Comparison of ENCODE assay signal across 1 cellular context in the genomic region with DNA sequence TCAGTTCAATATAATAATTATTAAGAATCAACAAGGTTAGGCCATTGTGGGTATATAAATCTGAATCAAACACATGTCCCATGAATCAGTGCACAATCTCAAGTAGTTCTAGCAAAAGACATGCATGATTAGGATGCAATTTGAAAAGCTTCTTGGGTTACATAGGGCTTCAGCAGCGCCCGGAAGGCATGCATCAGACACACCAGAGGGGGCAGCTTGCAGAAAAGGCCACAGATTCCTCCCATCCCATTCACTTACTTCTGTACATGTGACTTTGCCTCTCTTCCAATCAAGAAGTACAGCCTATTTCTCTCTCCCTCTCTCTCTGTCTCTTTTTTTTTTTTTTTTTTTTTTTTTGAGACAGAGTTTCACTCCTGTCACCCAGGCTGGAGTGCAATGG.
TF ChIP-seq lines count a peak whose summit lies in the region.

No MANE protein-coding gene starts in this region.

TF ChIP-seq in K562, 482 proteins besides CTCF, POLR2A, EP300 and RAD21 (continued from another document):
- TF ChIP-seq, protein P1, sequence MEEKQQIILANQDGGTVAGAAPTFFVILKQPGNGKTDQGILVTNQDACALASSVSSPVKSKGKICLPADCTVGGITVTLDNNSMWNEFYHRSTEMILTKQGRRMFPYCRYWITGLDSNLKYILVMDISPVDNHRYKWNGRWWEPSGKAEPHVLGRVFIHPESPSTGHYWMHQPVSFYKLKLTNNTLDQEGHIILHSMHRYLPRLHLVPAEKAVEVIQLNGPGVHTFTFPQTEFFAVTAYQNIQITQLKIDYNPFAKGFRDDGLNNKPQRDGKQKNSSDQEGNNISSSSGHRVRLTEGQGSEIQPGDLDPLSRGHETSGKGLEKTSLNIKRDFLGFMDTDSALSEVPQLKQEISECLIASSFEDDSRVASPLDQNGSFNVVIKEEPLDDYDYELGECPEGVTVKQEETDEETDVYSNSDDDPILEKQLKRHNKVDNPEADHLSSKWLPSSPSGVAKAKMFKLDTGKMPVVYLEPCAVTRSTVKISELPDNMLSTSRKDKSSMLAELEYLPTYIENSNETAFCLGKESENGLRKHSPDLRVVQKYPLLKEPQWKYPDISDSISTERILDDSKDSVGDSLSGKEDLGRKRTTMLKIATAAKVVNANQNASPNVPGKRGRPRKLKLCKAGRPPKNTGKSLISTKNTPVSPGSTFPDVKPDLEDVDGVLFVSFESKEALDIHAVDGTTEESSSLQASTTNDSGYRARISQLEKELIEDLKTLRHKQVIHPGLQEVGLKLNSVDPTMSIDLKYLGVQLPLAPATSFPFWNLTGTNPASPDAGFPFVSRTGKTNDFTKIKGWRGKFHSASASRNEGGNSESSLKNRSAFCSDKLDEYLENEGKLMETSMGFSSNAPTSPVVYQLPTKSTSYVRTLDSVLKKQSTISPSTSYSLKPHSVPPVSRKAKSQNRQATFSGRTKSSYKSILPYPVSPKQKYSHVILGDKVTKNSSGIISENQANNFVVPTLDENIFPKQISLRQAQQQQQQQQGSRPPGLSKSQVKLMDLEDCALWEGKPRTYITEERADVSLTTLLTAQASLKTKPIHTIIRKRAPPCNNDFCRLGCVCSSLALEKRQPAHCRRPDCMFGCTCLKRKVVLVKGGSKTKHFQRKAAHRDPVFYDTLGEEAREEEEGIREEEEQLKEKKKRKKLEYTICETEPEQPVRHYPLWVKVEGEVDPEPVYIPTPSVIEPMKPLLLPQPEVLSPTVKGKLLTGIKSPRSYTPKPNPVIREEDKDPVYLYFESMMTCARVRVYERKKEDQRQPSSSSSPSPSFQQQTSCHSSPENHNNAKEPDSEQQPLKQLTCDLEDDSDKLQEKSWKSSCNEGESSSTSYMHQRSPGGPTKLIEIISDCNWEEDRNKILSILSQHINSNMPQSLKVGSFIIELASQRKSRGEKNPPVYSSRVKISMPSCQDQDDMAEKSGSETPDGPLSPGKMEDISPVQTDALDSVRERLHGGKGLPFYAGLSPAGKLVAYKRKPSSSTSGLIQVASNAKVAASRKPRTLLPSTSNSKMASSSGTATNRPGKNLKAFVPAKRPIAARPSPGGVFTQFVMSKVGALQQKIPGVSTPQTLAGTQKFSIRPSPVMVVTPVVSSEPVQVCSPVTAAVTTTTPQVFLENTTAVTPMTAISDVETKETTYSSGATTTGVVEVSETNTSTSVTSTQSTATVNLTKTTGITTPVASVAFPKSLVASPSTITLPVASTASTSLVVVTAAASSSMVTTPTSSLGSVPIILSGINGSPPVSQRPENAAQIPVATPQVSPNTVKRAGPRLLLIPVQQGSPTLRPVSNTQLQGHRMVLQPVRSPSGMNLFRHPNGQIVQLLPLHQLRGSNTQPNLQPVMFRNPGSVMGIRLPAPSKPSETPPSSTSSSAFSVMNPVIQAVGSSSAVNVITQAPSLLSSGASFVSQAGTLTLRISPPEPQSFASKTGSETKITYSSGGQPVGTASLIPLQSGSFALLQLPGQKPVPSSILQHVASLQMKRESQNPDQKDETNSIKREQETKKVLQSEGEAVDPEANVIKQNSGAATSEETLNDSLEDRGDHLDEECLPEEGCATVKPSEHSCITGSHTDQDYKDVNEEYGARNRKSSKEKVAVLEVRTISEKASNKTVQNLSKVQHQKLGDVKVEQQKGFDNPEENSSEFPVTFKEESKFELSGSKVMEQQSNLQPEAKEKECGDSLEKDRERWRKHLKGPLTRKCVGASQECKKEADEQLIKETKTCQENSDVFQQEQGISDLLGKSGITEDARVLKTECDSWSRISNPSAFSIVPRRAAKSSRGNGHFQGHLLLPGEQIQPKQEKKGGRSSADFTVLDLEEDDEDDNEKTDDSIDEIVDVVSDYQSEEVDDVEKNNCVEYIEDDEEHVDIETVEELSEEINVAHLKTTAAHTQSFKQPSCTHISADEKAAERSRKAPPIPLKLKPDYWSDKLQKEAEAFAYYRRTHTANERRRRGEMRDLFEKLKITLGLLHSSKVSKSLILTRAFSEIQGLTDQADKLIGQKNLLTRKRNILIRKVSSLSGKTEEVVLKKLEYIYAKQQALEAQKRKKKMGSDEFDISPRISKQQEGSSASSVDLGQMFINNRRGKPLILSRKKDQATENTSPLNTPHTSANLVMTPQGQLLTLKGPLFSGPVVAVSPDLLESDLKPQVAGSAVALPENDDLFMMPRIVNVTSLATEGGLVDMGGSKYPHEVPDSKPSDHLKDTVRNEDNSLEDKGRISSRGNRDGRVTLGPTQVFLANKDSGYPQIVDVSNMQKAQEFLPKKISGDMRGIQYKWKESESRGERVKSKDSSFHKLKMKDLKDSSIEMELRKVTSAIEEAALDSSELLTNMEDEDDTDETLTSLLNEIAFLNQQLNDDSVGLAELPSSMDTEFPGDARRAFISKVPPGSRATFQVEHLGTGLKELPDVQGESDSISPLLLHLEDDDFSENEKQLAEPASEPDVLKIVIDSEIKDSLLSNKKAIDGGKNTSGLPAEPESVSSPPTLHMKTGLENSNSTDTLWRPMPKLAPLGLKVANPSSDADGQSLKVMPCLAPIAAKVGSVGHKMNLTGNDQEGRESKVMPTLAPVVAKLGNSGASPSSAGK (IDR thresholded peaks at IDR 0.05): no peak
- TF ChIP-seq CHD2 (IDR thresholded peaks at IDR 0.05; ENCODE audit: low read depth, low read length): no peak
- no peak for TF ChIP-seq CREBBP (IDR thresholded peaks at IDR 0.05; ENCODE audit: low read depth, low read length)
- TF ChIP-seq TRIM24 (IDR thresholded peaks at IDR 0.05): no peak
- no peak for TF ChIP-seq TCF7 (IDR thresholded peaks at IDR 0.05; ENCODE audit: borderline replicate concordance)
